ENCODE assay signal across 8 cellular contexts in genomic region chr22:46035380-46035741, GRCh38. TPM values are rescaled to one million over a fixed set of nuclear protein-coding genes. Genes with fewer than 3 reads are reported as not detected.
A peak's percentile ranks its signal among the peaks of the same experiment; 100 is the strongest.
DNase-seq lines count a peak whose midpoint lies in the region; ATAC-seq and TF ChIP-seq lines count a peak whose summit lies in the region.

No MANE protein-coding gene starts in this region.

- H3K4me3 ChIP-seq in RWPE2 (ENCODE audit: severe bottlenecking) (peak overlapping the region; percentile 39), esophagus muscularis mucosa (peak overlapping the region; percentile 53 to 82 (median 78)), trophoblast cell (ENCODE audit: low read depth, low read length) (no peak overlapping the region)

- H2AK5ac ChIP-seq in trophoblast cell (ENCODE audit: low read length): no peak overlapping the region

- no peak overlapping the region for H2BK5ac ChIP-seq in trophoblast cell (ENCODE audit: low read depth, low read length, poor library complexity)

- intact Hi-C loops in esophagus muscularis mucosa (cut with DNase I): no loop called here

- H3K9me3 ChIP-seq in ES-I3 (ENCODE audit: control insufficient read depth, insufficient read depth, low read length) (no peaks in the 10 kb centered on the region), RWPE2 (ENCODE audit: severe bottlenecking) (no peaks in the 10 kb centered on the region), esophagus muscularis mucosa (no peaks in the 10 kb centered on the region), trophoblast cell (ENCODE audit: insufficient read depth, low read depth, low read length) (peaks cover 3% of the 10 kb centered on the region)

- no peak overlapping the region for H3K18ac ChIP-seq in trophoblast cell (ENCODE audit: low read length)

- no peak for ATAC-seq in RWPE2 (ENCODE audit: low read depth)
- ATAC-seq in GM18861 (IDR thresholded peaks at IDR 0.05; ENCODE audit: unreplicated experiment): no peak
- no peak for ATAC-seq in GM21381 (IDR thresholded peaks at IDR 0.05; ENCODE audit: unreplicated experiment)

- peak overlapping the region; percentile 95 for H3K9ac ChIP-seq in ES-I3 (ENCODE audit: low read depth, low read length)
- H3K9ac ChIP-seq in trophoblast cell (ENCODE audit: low read length): no peak overlapping the region

- no peak overlapping the region for H2AFZ ChIP-seq in trophoblast cell (ENCODE audit: insufficient read depth, low read length, poor library complexity)

- H4K8ac ChIP-seq in trophoblast cell (ENCODE audit: low read depth, low read length): no peak overlapping the region

- H3K4me1 ChIP-seq in ES-I3 (ENCODE audit: insufficient read depth, low read length) (peaks cover 5% of the 10 kb centered on the region), RWPE2 (ENCODE audit: insufficient read depth, poor library complexity, severe bottlenecking) (peaks cover 23% of the 10 kb centered on the region), esophagus muscularis mucosa (peaks cover 10 to 38% (median 23%) of the 10 kb centered on the region in 4 donors), trophoblast cell (ENCODE audit: control insufficient read depth in 1 of 2, insufficient read depth in 2 of 2, low read length in 2 of 2) (peaks cover 5 to 6% of the 10 kb centered on the region in 2 experiments)

- H3K4ac ChIP-seq in trophoblast cell (ENCODE audit: low read depth, low read length): no peak overlapping the region

- no peak overlapping the region for H2BK120ac ChIP-seq in trophoblast cell (ENCODE audit: insufficient read depth, low read length, poor library complexity)

- TF ChIP-seq EP300 in esophagus muscularis mucosa (IDR thresholded peaks at IDR 0.05): no peak

- no peak overlapping the region for H4K12ac ChIP-seq in trophoblast cell (ENCODE audit: low read depth, low read length)

- H3K36me3 ChIP-seq in ES-I3 (ENCODE audit: insufficient read depth, low read length) (no peaks in the 10 kb centered on the region), RWPE2 (ENCODE audit: low read depth) (no peaks in the 10 kb centered on the region), esophagus muscularis mucosa (no peaks in the 10 kb centered on the region), trophoblast cell (ENCODE audit: control insufficient read depth in 1 of 2, insufficient read depth in 2 of 2, low read length in 2 of 2) (no peaks in the 10 kb centered on the region)

- no peak for TF ChIP-seq POLR2A in esophagus muscularis mucosa (IDR thresholded peaks at IDR 0.05; ENCODE audit: low read depth)

- H2BK12ac ChIP-seq in trophoblast cell (ENCODE audit: low read length): no peak overlapping the region

- H3K4me2 ChIP-seq in trophoblast cell (ENCODE audit: low read length): peak overlapping the region; percentile 38

- no peak for DNase-seq in RWPE2 (ENCODE audit: low spot score)
- DNase-seq in esophagus muscularis mucosa (ENCODE audit: extremely low spot score): no peak
- DNase-seq in trophoblast cell: no peak
- DNase-seq in NCI-H1930 (lab: John Stamatoyannopoulos, UW): no peak
- DNase-seq in activated gamma-delta T cell (lab: John Stamatoyannopoulos, UW): no peak

- H3K27me3 ChIP-seq in RWPE2 (ENCODE audit: insufficient read depth, poor library complexity, severe bottlenecking) (no peaks in the 10 kb centered on the region), esophagus muscularis mucosa (no peaks in the 10 kb centered on the region), trophoblast cell (ENCODE audit: insufficient read depth, low read length) (no peaks in the 10 kb centered on the region)

- no peak overlapping the region for H3K23ac ChIP-seq in trophoblast cell (ENCODE audit: low read length)

- no peak for TF ChIP-seq CTCF in RWPE2 (IDR thresholded peaks at IDR 0.05; ENCODE audit: poor library complexity, severe bottlenecking)
- TF ChIP-seq CTCF in esophagus muscularis mucosa (IDR thresholded peaks at IDR 0.05): no peak

- H3K27ac ChIP-seq in RWPE2 (ENCODE audit: poor library complexity, severe bottlenecking) (peak overlapping the region; percentile 87), esophagus muscularis mucosa (replicated peaks in 1 of 4) (peak overlapping the region; percentile 88 to 98 (median 95)), trophoblast cell (ENCODE audit: low read depth, low read length) (no peak overlapping the region)

- peaks cover 3% of the 10 kb centered on the region for H3K79me1 ChIP-seq in trophoblast cell (ENCODE audit: low read length)

- WGBS in esophagus muscularis mucosa: 3% methylated on average over 15 of the region's 16 CpGs
- no CpG with 5 or more reads among the region's 16 CpGs for WGBS in trophoblast cell (ENCODE audit: extremely low coverage, insufficient coverage, insufficient read length)

- no peak overlapping the region for H4K91ac ChIP-seq in trophoblast cell (ENCODE audit: low read depth, low read length)

- peaks cover 3% of the 10 kb centered on the region for H3K79me2 ChIP-seq in trophoblast cell (ENCODE audit: control insufficient read depth, insufficient read depth, low read length, poor library complexity)

- H3K14ac ChIP-seq in trophoblast cell (ENCODE audit: low read length): no peak overlapping the region

RNA-seq across cellular contexts. Expression of gene WNT7B, which starts 58.4 kb away (rescaled TPM):
- total RNA-seq in esophagus muscularis mucosa: not detected
- polyA plus RNA-seq in trophoblast cell (2013): 5.9 and 6.1 TPM in 2 replicates
